7 cellular contexts compared by ENCODE assay signal in genomic region chr9:76185432-76185831, GRCh38.
"Had no signal": no experiment of that assay in that cellular context is flagged by ENCODE, and none has a peak within 500 bp of the region (broad histone marks: within the 10 kb centered on the region; RNA-seq: fewer than 3 reads in every experiment).

No MANE protein-coding gene starts in this region.

- FAIRE-seq: GM12878, GM12891, GM12892, GM18507, GM19239 had no signal

- H3K4me3 ChIP-seq: GM12878 had no signal

- ATAC-seq: GM12878 had no signal

- DNase-seq: GDM1, GF-D8 had no signal
